1 cellular context compared by ENCODE assay signal in the genomic region with DNA sequence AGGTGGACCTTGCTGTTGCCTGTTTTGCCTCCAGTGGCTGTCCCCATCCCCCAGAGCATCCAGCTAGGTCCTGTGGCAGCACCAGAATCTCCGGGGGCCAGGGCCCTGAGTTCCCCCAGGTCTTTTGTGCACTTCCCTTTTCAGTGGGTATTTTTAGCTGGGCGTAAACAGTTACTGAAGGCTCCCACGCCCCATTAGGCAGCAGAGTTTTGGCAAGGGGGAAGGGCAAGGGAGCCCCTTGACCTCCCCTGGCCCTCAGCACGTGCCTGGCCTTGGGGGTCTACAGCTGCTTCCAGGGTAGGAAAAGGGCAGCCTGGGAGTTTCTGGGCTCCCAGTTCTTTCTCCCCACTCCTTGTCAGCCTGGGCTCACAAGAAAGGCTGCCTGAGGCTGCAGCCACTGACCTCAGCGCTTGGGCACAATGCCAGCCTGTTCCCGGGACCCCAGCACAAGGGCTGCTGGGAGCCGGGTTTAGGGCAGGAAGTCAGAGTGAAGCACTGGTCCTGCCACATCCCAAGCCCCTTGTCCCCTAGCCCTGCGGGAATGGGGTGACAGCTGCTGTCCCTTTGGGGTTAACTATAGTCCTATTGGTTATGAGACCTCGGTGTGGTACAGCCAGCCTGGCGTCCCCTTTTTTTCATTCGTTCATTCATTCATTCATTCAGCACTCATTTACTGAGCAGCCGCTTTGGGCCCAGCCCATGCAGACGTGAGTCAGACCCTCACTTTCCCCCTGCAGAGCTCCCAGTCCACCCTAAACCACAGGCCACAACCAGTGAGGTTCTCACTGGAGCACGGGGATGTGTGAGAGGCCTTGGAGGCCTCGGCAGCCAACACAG.
A peak's percentile ranks its signal among the peaks of the same experiment; 100 is the strongest.
TF ChIP-seq lines count a peak whose summit lies in the region.

No MANE protein-coding gene starts in this region.

TF ChIP-seq in K562, 482 proteins besides CTCF, POLR2A, EP300 and RAD21:
- TF ChIP-seq ZNF263 (CRISPR knock-in tag; IDR thresholded peaks at IDR 0.05; ENCODE audit: borderline replicate concordance) (peak; percentile 53), SPI1 (IDR thresholded peaks at IDR 0.05; ENCODE audit: borderline replicate concordance, low read depth, low read length) (peak; percentile 50; the same call in 1 of the 2 replicates), NFIC (IDR thresholded peaks at IDR 0.05) (peak; percentile 47), PCBP1 (IDR thresholded peaks at IDR 0.05; ENCODE audit: low read depth, low read length, poor library complexity, severe bottlenecking) (no peak), ZNF24 (IDR thresholded peaks at IDR 0.05) (peak; percentile 80; the same call in 1 of the 2 replicates), ZFX (CRISPR knock-in tag; IDR thresholded peaks at IDR 0.05) (peak; percentile 50; the same call in 1 of the 2 replicates)
